In the genomic region with DNA sequence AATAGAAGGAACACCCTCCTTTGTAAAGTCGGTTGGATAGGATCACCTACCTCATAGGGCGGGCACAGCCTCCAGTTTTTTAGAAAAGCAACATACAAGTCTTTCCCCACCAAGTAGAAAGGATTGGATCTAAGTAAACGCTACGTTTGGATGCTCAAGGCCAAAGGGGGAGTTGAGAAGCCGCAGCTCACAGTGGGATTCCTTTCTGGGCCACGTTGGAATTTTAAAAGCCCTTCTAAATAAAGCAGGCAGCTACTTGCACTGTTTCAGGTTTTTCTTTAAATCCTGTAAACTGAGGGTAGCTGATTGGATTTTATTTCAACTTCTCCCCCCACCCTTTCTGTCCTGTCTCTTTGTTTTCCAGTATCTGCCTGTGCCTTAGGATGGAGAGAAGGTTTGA, we compare ENCODE assay signal across 10 cellular contexts. TPM values are rescaled to one million over a fixed set of nuclear protein-coding genes. Genes with fewer than 3 reads are reported as not detected.
DNase-seq lines count a peak whose midpoint lies in the region; TF ChIP-seq lines count a peak whose summit lies in the region.
"Had no signal": no experiment of that assay in that cellular context is flagged by ENCODE, and none has a peak within 500 bp of the region (broad histone marks: within the 10 kb centered on the region; RNA-seq: fewer than 3 reads in every experiment).

No MANE protein-coding gene starts in this region.

- DNase-seq in H7 (peak; percentile 57), ascending aorta (ENCODE audit: low spot score in 2 of 2) (no peak), fibroblast of lung (ENCODE audit: low read depth in 2 of 2) (no peak), progenitor cell of endocrine pancreas (ENCODE audit: low spot score, unreplicated experiment) (no peak), hippocampal formation (lab: John Stamatoyannopoulos, UW) (no peak), DMS153 treated with DMSO at 0.1 percent for 48 hours (lab: John Stamatoyannopoulos, UW; ENCODE audit: unreplicated experiment) (no peak), superior temporal gyrus (ENCODE audit: extremely low spot score) (no peak)
- no peak for DNase-seq in NK-92 treated with Interleukin-12 subunit alpha and Interleukin-12 subunit beta, amount 100 ng/mL, for 24 hours (lab: John Stamatoyannopoulos, UW)
- DNase-seq: NCI-H2107 had no signal

- H3K27me3 Mint-ChIP-seq in progenitor cell of endocrine pancreas = no peaks in the 10 kb centered on the region

- H3K4me1 ChIP-seq in ascending aorta (peaks cover 3 to 38% of the 10 kb centered on the region in 2 donors), fibroblast of lung (ENCODE audit: control insufficient read depth, extremely low read depth, insufficient read depth, low read length) (peaks cover 11% of the 10 kb centered on the region)

- H3K9ac ChIP-seq in fibroblast of lung (ENCODE audit: insufficient read depth, low read length) = no peak overlapping the region

- peak overlapping the region; percentile 96 for H3K27ac Mint-ChIP-seq in progenitor cell of endocrine pancreas
- H3K27ac Mint-ChIP-seq: natural killer cell treated with Interleukin-12 subunit alpha and Interleukin-12 subunit beta and Interleukin-15 and Interleukin-18, amount 100 ng/mL, for 72 hours had no signal

- peak overlapping the region; percentile 46 for H3K4me3 Mint-ChIP-seq in progenitor cell of endocrine pancreas (ENCODE audit: low read depth)
- H3K4me3 Mint-ChIP-seq: natural killer cell treated with Interleukin-12 subunit alpha and Interleukin-12 subunit beta and Interleukin-15 and Interleukin-18, amount 100 ng/mL, for 72 hours had no signal

- intact Hi-C loops in ascending aorta (cut with DNase I) = loop anchor here (10.0 kb wide), 1 partner anchor 111 kb away; no protein-coding TSS in a partner anchor

- H3K4me3 ChIP-seq in H7 (ENCODE audit: insufficient read depth, low read depth, low read length) = no peak overlapping the region
- no peak overlapping the region for H3K4me3 ChIP-seq in ascending aorta
- H3K4me3 ChIP-seq in fibroblast of lung (replicated peaks in 1 of 4; ENCODE audit: control extremely low read depth in 1 of 4, insufficient read depth in 1 of 4, low read depth in 3 of 4, low read length in 4 of 4) = no peak overlapping the region

- H2AFZ ChIP-seq in fibroblast of lung (ENCODE audit: low read length) = no peak overlapping the region

- TF ChIP-seq CTCF in ascending aorta (IDR thresholded peaks at IDR 0.05) (no peak), fibroblast of lung (conservative IDR thresholded peaks at IDR 0.05 in 1 of 2, IDR thresholded peaks at IDR 0.05 in 1 of 2; ENCODE audit: low read depth in 1 of 2, low read length in 2 of 2) (no peak), progenitor cell of endocrine pancreas (IDR thresholded peaks at IDR 0.05; ENCODE audit: unreplicated experiment) (no peak)

- H3K9me3 ChIP-seq in ascending aorta (no peaks in the 10 kb centered on the region), fibroblast of lung (ENCODE audit: control insufficient read depth, insufficient read depth, low read depth, low read length) (no peaks in the 10 kb centered on the region)

- H3K27me3 ChIP-seq in H7 (ENCODE audit: control insufficient read depth, insufficient read depth, low read length) (no peaks in the 10 kb centered on the region), ascending aorta (no peaks in the 10 kb centered on the region), fibroblast of lung (ENCODE audit: control insufficient read depth, insufficient read depth, low read length) (no peaks in the 10 kb centered on the region)

- peaks cover 98% of the 10 kb centered on the region for H3K79me2 ChIP-seq in fibroblast of lung (ENCODE audit: control insufficient read depth, insufficient read depth, low read length)

- H3K27ac ChIP-seq in ascending aorta (peak overlapping the region; percentile 5 to 45), fibroblast of lung (ENCODE audit: insufficient read depth, low read length) (peak overlapping the region; percentile 50)

- H3K36me3 ChIP-seq in H7 (replicated peaks; ENCODE audit: control insufficient read depth, insufficient read depth, low read length) = peaks cover 3% of the 10 kb centered on the region
- H3K36me3 ChIP-seq in ascending aorta = no peaks in the 10 kb centered on the region
- peaks cover 38% of the 10 kb centered on the region for H3K36me3 ChIP-seq in fibroblast of lung (ENCODE audit: control insufficient read depth, insufficient read depth, low read length)

- H4K20me1 ChIP-seq in fibroblast of lung (ENCODE audit: control insufficient read depth, extremely low read depth, insufficient read depth, low read length) = peaks cover 3% of the 10 kb centered on the region

- H3K36me3 Mint-ChIP-seq in progenitor cell of endocrine pancreas (ENCODE audit: insufficient read depth) = peaks cover 19% of the 10 kb centered on the region
- H3K36me3 Mint-ChIP-seq: natural killer cell treated with Interleukin-12 subunit alpha and Interleukin-12 subunit beta and Interleukin-15 and Interleukin-18, amount 100 ng/mL, for 72 hours had no signal

- no peaks in the 10 kb centered on the region for H3K9me3 Mint-ChIP-seq in progenitor cell of endocrine pancreas (ENCODE audit: low read depth)
- H3K9me3 Mint-ChIP-seq: natural killer cell treated with Interleukin-12 subunit alpha and Interleukin-12 subunit beta and Interleukin-15 and Interleukin-18, amount 100 ng/mL, for 72 hours had no signal

- no peak overlapping the region for H3K4me2 ChIP-seq in fibroblast of lung (ENCODE audit: extremely low read depth, insufficient read depth, low read length)

- H3K4me1 Mint-ChIP-seq in progenitor cell of endocrine pancreas (ENCODE audit: low read depth) = peaks cover 66% of the 10 kb centered on the region

RNA-seq across cellular contexts. Expression of a gene that starts 44.2 kb away (rescaled TPM):
- total RNA-seq in H7 (2014; rRNA removed; shearing (Covaris generic)) = 45.8 and 61.4 TPM in 2 replicates
- total RNA-seq in ascending aorta (36.7 TPM), fibroblast of lung (36.5 and 74.8 TPM in 2 replicates), progenitor cell of endocrine pancreas (45.7 and 49.0 TPM in 2 replicates)
- 86.6 and 150 TPM in 2 replicates for polyA plus RNA-seq in fibroblast of lung
- polyA plus RNA-seq in fibroblast of lung (2012) = 68.3 and 92.3 TPM in 2 replicates
- polyA minus RNA-seq in fibroblast of lung (ENCODE audit: low replicate concordance) = 287 and 396 TPM in 2 replicates
- total RNA-seq: natural killer cell treated with Interleukin-12 subunit alpha and Interleukin-12 subunit beta and Interleukin-15 and Interleukin-18, amount 100 ng/mL, for 72 hours had no signal
